Comparison of ENCODE assay signal across 12 cellular contexts in the genomic region with DNA sequence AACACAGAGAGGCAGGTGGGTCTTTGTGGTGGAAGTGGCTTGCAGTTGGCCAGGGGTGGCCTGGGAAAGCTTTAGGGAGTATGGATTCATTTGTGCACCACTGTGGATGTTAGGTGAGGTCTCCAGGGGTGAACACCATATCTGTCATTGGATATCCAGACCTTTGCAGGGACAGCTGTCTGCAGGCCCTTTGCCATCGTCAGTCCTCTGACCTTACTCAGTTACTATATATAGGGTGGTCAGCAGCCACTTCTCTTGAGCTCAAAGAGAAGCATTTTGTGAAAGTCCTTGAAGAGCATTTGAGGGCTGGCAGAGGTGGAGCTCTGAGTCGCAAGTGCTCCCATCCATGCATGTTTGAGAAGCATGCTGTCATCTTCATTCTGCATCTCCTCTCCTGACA.
"Had no signal": no experiment of that assay in that cellular context is flagged by ENCODE, and none has a peak within 500 bp of the region (broad histone marks: within the 10 kb centered on the region; RNA-seq: fewer than 3 reads in every experiment).

No MANE protein-coding gene starts in this region.

- H3K9me3 Mint-ChIP-seq: activated naive CD8-positive, alpha-beta T cell treated with anti-CD3 and anti-CD28 coated beads, Interleukin-2, amount 50 U/mL, for 24 hours; activated T-cell treated with anti-CD3 and anti-CD28 coated beads, Interleukin-2, amount 50 U/mL, for 72 hours; effector memory CD8-positive, alpha-beta T cell; neural crest cell had no signal

- H3K4me1 Mint-ChIP-seq: neural crest cell had no signal

- DNase-seq: activated CD4-positive, CD25-positive, alpha-beta regulatory T cell; activated naive CD8-positive, alpha-beta T cell treated with anti-CD3 and anti-CD28 coated beads, Interleukin-2, amount 50 U/mL, for 24 hours; activated T-cell treated with anti-CD3 and anti-CD28 coated beads, Interleukin-2, amount 50 U/mL, for 72 hours; colonic mucosa; effector memory CD8-positive, alpha-beta T cell; left colon; mesenchymal stem cell; stimulated activated CD4-positive, alpha-beta T cell treated with anti-CD3 and anti-CD28 coated beads, Interleukin-4, amount 100 ng/mL, for 4 hours; T-helper 2 cell had no signal

- H3K27ac Mint-ChIP-seq: activated naive CD8-positive, alpha-beta T cell treated with anti-CD3 and anti-CD28 coated beads, Interleukin-2, amount 50 U/mL, for 24 hours; activated T-cell treated with anti-CD3 and anti-CD28 coated beads, Interleukin-2, amount 50 U/mL, for 72 hours; effector memory CD8-positive, alpha-beta T cell had no signal

- H3K27me3 ChIP-seq: colonic mucosa, tibial nerve had no signal

- H3K36me3 ChIP-seq: colonic mucosa had no signal

- H3K27me3 Mint-ChIP-seq: activated naive CD8-positive, alpha-beta T cell treated with anti-CD3 and anti-CD28 coated beads, Interleukin-2, amount 50 U/mL, for 24 hours; effector memory CD8-positive, alpha-beta T cell had no signal

- H3K27ac ChIP-seq: colonic mucosa, skin epidermis had no signal

- H3K4me3 ChIP-seq: colonic mucosa, skin epidermis, tibial nerve had no signal

- H3K9me3 ChIP-seq: colonic mucosa, tibial nerve had no signal

- H3K4me1 ChIP-seq: colonic mucosa had no signal

- H3K4me3 Mint-ChIP-seq: activated naive CD8-positive, alpha-beta T cell treated with anti-CD3 and anti-CD28 coated beads, Interleukin-2, amount 50 U/mL, for 24 hours; activated T-cell treated with anti-CD3 and anti-CD28 coated beads, Interleukin-2, amount 50 U/mL, for 72 hours; effector memory CD8-positive, alpha-beta T cell; neural crest cell had no signal

- ATAC-seq: activated naive CD8-positive, alpha-beta T cell treated with anti-CD3 and anti-CD28 coated beads, Interleukin-2, amount 50 U/mL, for 24 hours; activated T-cell treated with anti-CD3 and anti-CD28 coated beads, Interleukin-2, amount 50 U/mL, for 72 hours; effector memory CD8-positive, alpha-beta T cell; left colon had no signal
